In genomic region chr6:153852481-153852880, GRCh38 we compare ENCODE assay signal across 20 cellular contexts.
A peak's percentile ranks its signal among the peaks of the same experiment; 100 is the strongest.
DNase-seq lines count a peak whose midpoint lies in the region; ATAC-seq and TF ChIP-seq lines count a peak whose summit lies in the region.
"Had no signal": no experiment of that assay in that cellular context is flagged by ENCODE, and none has a peak within 500 bp of the region (broad histone marks: within the 10 kb centered on the region; RNA-seq: fewer than 3 reads in every experiment).

No MANE protein-coding gene starts in this region.

- ATAC-seq in GM21576 (IDR thresholded peaks at IDR 0.05; ENCODE audit: unreplicated experiment) (no peak), GM21717 (IDR thresholded peaks at IDR 0.05; ENCODE audit: unreplicated experiment) (no peak)
- ATAC-seq: PC-3 had no signal

- no peak for TF ChIP-seq CTCF in progenitor cell of endocrine pancreas (IDR thresholded peaks at IDR 0.05; ENCODE audit: unreplicated experiment)
- TF ChIP-seq CTCF in dorsolateral prefrontal cortex (IDR thresholded peaks at IDR 0.05 in 54 of 56, conservative IDR thresholded peaks at IDR 0.05 in 2 of 56; ENCODE audit: low read depth in 1 of 56, partially characterized antibody in 56 of 56), result no peak

- H3K27ac ChIP-seq in dorsolateral prefrontal cortex, result no peak overlapping the region

- H3K4me1 Mint-ChIP-seq in progenitor cell of endocrine pancreas (ENCODE audit: low read depth), result peaks cover 31% of the 10 kb centered on the region

- intact Hi-C loops in dorsolateral prefrontal cortex (cut with DNase I), result no loop called here

- H3K27ac Mint-ChIP-seq in progenitor cell of endocrine pancreas, result peak overlapping the region; percentile 62

- peaks cover 14% of the 10 kb centered on the region for H3K9me3 Mint-ChIP-seq in progenitor cell of endocrine pancreas (ENCODE audit: low read depth)

- peaks cover 0 to 6% (median 0%) of the 10 kb centered on the region in 45 donors for H3K27me3 ChIP-seq in dorsolateral prefrontal cortex

- no peak overlapping the region for H3K4me3 Mint-ChIP-seq in progenitor cell of endocrine pancreas (ENCODE audit: low read depth)

- H3K36me3 Mint-ChIP-seq in progenitor cell of endocrine pancreas (ENCODE audit: insufficient read depth), result peaks cover 7% of the 10 kb centered on the region

- DNase-seq in HuH-7 (ENCODE audit: low spot score), result peak; percentile 33
- peak; percentile 47 for DNase-seq in NCI-H226
- peak; percentile 6 for DNase-seq in brain pericyte (ENCODE audit: low read depth, low spot score)
- DNase-seq in progenitor cell of endocrine pancreas (ENCODE audit: low spot score, unreplicated experiment), result no peak
- no peak for DNase-seq in dorsolateral prefrontal cortex
- DNase-seq: C1 segment of cervical spinal cord, DMS79 treated with DMSO at 0.1 percent for 48 hours, KG1, NCI-H1092 treated with DMSO at 0.1 percent for 48 hours, NCI-H146, NCI-H2081 treated with DMSO at 0.1 percent for 48 hours, NCI-H510A treated with DMSO at 0.1 percent for 48 hours, NCI-H82, PC-3, RPMI8226, SHP77 treated with DMSO at 0.1 percent for 48 hours, SK-N-SH, T-helper 1 cell had no signal

- H3K27me3 Mint-ChIP-seq in progenitor cell of endocrine pancreas, result no peaks in the 10 kb centered on the region

- no peak overlapping the region for H3K4me3 ChIP-seq in dorsolateral prefrontal cortex

Comparison
In these comparisons a context has a peak if more than half of its experiments do, and no peak if none do; other contexts are left out.
1. DNase-seq: peak in HuH-7 (single experiment), NCI-H226 (single experiment) and brain pericyte (single experiment); none in progenitor cell of endocrine pancreas (single experiment) and dorsolateral prefrontal cortex (0 of 10).